ENCODE assay signal across 8 cellular contexts in genomic region chr6:108835218-108835850, GRCh38.
DNase-seq lines count a peak whose midpoint lies in the region; ATAC-seq and TF ChIP-seq lines count a peak whose summit lies in the region.
"Had no signal": no experiment of that assay in that cellular context is flagged by ENCODE, and none has a peak within 500 bp of the region (broad histone marks: within the 10 kb centered on the region; RNA-seq: fewer than 3 reads in every experiment).

No MANE protein-coding gene starts in this region.

- H3K4me3 ChIP-seq in GM12875 (ENCODE audit: low read depth, low read length) (no peak overlapping the region), WI38 (ENCODE audit: low read depth, low read length) (no peak overlapping the region)
- H3K4me3 ChIP-seq: skin epidermis had no signal

- ATAC-seq in HG02970 (IDR thresholded peaks at IDR 0.05; ENCODE audit: low FRiP score, unreplicated experiment) = peak; percentile 60

- in situ Hi-C loops in T47D (cut with HindIII; ENCODE audit: low pct_unique_long_range_greater_than_20kb, low sequenced_read_pairs) = no loop called here

- TF ChIP-seq CTCF in GM12875 (IDR thresholded peaks at IDR 0.05; ENCODE audit: borderline replicate concordance, insufficient read depth, low read depth, low read length) (peak; percentile 91), WI38 (IDR thresholded peaks at IDR 0.05; ENCODE audit: low read depth, low read length) (peak; percentile 81)

- DNase-seq in NCI-H2171 treated with DMSO at 0.1 percent for 48 hours (lab: John Stamatoyannopoulos, UW) (peak; percentile 73), T47D (ENCODE audit: low read depth in 1 of 2, low spot score in 1 of 2) (peak; percentile 54 to 74), islet precursor cell (peak; percentile 89)
- peak; percentile 69 to 74 for DNase-seq in stimulated activated CD4-positive, alpha-beta T cell treated with anti-CD3 and anti-CD28 coated beads, Interleukin-1b, Interleukin-23, amount 100 ng/mL, for 1 hour (ENCODE audit: low read depth in 2 of 2)
